Comparison of ENCODE assay signal across 8 cellular contexts in the genomic region with DNA sequence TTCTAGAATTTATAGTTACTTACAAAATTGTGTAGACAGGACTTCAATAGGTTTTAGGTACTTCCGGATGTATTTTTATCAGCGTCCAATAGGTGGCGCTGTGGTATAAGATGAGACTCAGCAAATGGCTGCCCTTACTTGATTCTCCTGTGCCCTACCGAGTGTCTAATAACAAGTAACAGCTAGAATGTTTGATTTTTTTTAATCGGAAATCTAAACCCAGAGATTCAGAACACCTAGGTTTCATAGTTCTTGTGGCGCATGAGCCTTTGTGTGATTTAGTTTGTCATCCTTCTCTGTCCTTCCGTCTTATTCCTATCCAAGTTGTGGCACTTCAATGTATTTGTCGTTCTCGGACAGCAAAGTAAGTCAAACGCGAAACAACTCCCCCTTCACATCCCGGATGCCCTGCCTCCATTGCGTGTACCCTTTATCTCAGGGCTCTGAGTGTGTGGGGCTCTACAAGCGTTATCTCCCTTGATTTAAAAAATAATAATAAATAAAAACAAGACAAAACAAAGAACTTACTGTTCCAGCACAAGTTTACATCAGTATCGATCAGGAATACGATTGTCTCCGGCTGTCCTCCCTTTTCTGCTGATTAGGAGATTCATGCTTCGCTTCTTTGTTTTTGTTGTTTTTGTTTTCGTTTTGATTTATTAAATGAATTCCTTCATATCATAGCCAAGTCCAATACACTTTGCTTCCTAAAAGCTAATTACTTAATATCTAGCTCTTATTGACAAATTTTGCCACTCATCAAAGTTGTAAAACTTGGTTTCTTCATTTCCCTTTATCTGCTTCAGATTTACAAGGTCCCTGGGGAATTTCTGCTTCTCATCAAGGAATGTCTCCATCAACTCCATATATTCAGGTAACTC. TPM values are rescaled to one million over a fixed set of nuclear protein-coding genes. Genes with fewer than 3 reads are reported as not detected.
DNase-seq lines count a peak whose midpoint lies in the region; ATAC-seq and TF ChIP-seq lines count a peak whose summit lies in the region.

No MANE protein-coding gene starts in this region.

- peak overlapping the region; percentile 58 for H3K4me3 ChIP-seq in AG10803 (ENCODE audit: low read length)

- peak; percentile 97 for ATAC-seq in GM19025 (IDR thresholded peaks at IDR 0.05; ENCODE audit: low read depth, unreplicated experiment)
- peak; percentile 96 for ATAC-seq in HG03354 (IDR thresholded peaks at IDR 0.05; ENCODE audit: poor library complexity, severe bottlenecking, unreplicated experiment)
- ATAC-seq in left colon = peak; percentile 96

- DNase-seq in AG10803 (ENCODE audit: low read depth) = peak; percentile 91
- peak; percentile 92 for DNase-seq in NCI-H460 (ENCODE audit: extremely low read depth, low read depth)
- DNase-seq in activated CD4-positive, alpha-beta T cell treated with anti-CD3 and anti-CD28 coated beads for 1 hour = peak; percentile 57
- peak; percentile 61 to 64 for DNase-seq in left colon
- DNase-seq in stimulated activated CD4-positive, alpha-beta T cell treated with anti-CD3 and anti-CD28 coated beads, Interleukin-2, amount 100 ng/mL, for 24 hours = peak; percentile 69 to 85

- intact Hi-C loops in left colon (cut with DNase I, micrococcal nuclease) = no loop called here

- TF ChIP-seq CTCF in AG10803 (conservative IDR thresholded peaks at IDR 0.05; ENCODE audit: low read length) = peak; percentile 80

- H3K27ac ChIP-seq in cingulate gyrus (ENCODE audit: low read depth, low read length) = peak overlapping the region; percentile 85

RNA-seq across cellular contexts. Expression of a gene that starts 50.7 kb away (rescaled TPM):
- total RNA-seq in NCI-H460 (2014; rRNA removed; shearing (Covaris generic)) = 80.3 and 90.2 TPM in 2 replicates
- polyA plus RNA-seq in NCI-H460 (2014; cell fraction: nucleus; rRNA removed) = 68.0 and 69.7 TPM in 2 replicates
- 10 to 100 TPM; 47.1 to 48.2 TPM for total RNA-seq in left colon

Comparison
In these comparisons a context has a peak if more than half of its experiments do, and no peak if none do; other contexts are left out.
1. Peak in every context shown above with its lines: DNase-seq, ATAC-seq, H3K4me3 ChIP-seq and H3K27ac ChIP-seq.